Comparison of ENCODE assay signal across 1 cellular context in genomic region chr16:69467531-69468204, GRCh38.
TF ChIP-seq lines count a peak whose summit lies in the region.

No MANE protein-coding gene starts in this region.

TF ChIP-seq in HepG2, 621 proteins besides CTCF, POLR2A, EP300 and RAD21 (continued from another document):
- TF ChIP-seq FOXO4 (CRISPR knock-in tag; conservative IDR thresholded peaks at IDR 0.05) (0 out of 2 replicates have a peak, but pooled peaks have one; percentile 43), ZNF572 (CRISPR knock-in tag; IDR thresholded peaks at IDR 0.05) (no peak)
